Comparison of ENCODE assay signal across 15 cellular contexts in genomic region chr2:212723226-212723625, GRCh38.
DNase-seq lines count a peak whose midpoint lies in the region; ATAC-seq and TF ChIP-seq lines count a peak whose summit lies in the region.
"Had no signal": no experiment of that assay in that cellular context is flagged by ENCODE, and none has a peak within 500 bp of the region (broad histone marks: within the 10 kb centered on the region; RNA-seq: fewer than 3 reads in every experiment).

No MANE protein-coding gene starts in this region.

- ATAC-seq in HG03432 (IDR thresholded peaks at IDR 0.05; ENCODE audit: unreplicated experiment), result peak; percentile 49
- ATAC-seq in GM21515 (IDR thresholded peaks at IDR 0.05; ENCODE audit: unreplicated experiment), result no peak
- ATAC-seq: T-cell had no signal

- H3K27ac ChIP-seq in effector memory CD4-positive, alpha-beta T cell (ENCODE audit: insufficient read depth, low read length, poor library complexity, severe bottlenecking), result no peak overlapping the region
- H3K27ac ChIP-seq: C4-2B, cardiac muscle cell, HL-60 had no signal

- TF ChIP-seq CTCF in astrocyte of the spinal cord (IDR thresholded peaks at IDR 0.05; ENCODE audit: low read depth, low read length), result no peak

- H3K27me3 ChIP-seq in HAP-1 (ENCODE audit: low read depth), result no peaks in the 10 kb centered on the region
- no peaks in the 10 kb centered on the region for H3K27me3 ChIP-seq in effector memory CD4-positive, alpha-beta T cell (replicated peaks; ENCODE audit: control insufficient read depth, insufficient read depth, low read length, poor library complexity, severe bottlenecking)
- H3K27me3 ChIP-seq: cardiac muscle cell had no signal

- H3K4me1 ChIP-seq in HAP-1, result no peaks in the 10 kb centered on the region
- no peaks in the 10 kb centered on the region for H3K4me1 ChIP-seq in effector memory CD4-positive, alpha-beta T cell (ENCODE audit: control insufficient read depth, insufficient read depth, low read length, poor library complexity, severe bottlenecking)

- in situ Hi-C loops in astrocyte of the spinal cord (cut with HindIII; ENCODE audit: low sequenced_read_pairs) (no loop called here), HAP-1 (cut with MboI; ENCODE audit: low sequenced_read_pairs) (no loop called here)

- H3K36me3 ChIP-seq in HAP-1 (replicated peaks), result no peaks in the 10 kb centered on the region
- H3K36me3 ChIP-seq in effector memory CD4-positive, alpha-beta T cell (ENCODE audit: control insufficient read depth, insufficient read depth, low read length), result no peaks in the 10 kb centered on the region
- H3K36me3 ChIP-seq: cardiac muscle cell had no signal

- no peaks in the 10 kb centered on the region for H3K9me3 ChIP-seq in HAP-1
- no peaks in the 10 kb centered on the region for H3K9me3 ChIP-seq in effector memory CD4-positive, alpha-beta T cell (ENCODE audit: control insufficient read depth, low read length)

- H3K4me3 ChIP-seq in astrocyte of the spinal cord (ENCODE audit: low read depth, low read length) (no peak overlapping the region), HAP-1 (no peak overlapping the region)
- H3K4me3 ChIP-seq in effector memory CD4-positive, alpha-beta T cell (ENCODE audit: insufficient read depth, low read depth, low read length, poor library complexity, severe bottlenecking), result no peak overlapping the region
- H3K4me3 ChIP-seq: cardiac muscle cell had no signal

- DNase-seq in GM03348 (ENCODE audit: low spot score) (peak; percentile 13), astrocyte of the spinal cord (ENCODE audit: low read depth, low spot score) (peak; percentile 61), myocyte (ENCODE audit: low read depth) (peak; percentile 61), HAP-1 (ENCODE audit: low spot score in 2 of 2) (no peak), putamen (ENCODE audit: low spot score) (no peak)
- DNase-seq in effector memory CD4-positive, alpha-beta T cell, result no peak
- DNase-seq: activated CD4-positive, alpha-beta T cell treated with anti-CD3 and anti-CD28 coated beads for 1 hour; DND-41; MM.1S; T-cell had no signal

Comparison
In these comparisons a context has a peak if more than half of its experiments do, and no peak if none do; other contexts are left out.
1. DNase-seq: peak in GM03348 (single experiment), astrocyte of the spinal cord (single experiment) and myocyte (single experiment); none in HAP-1 (0 of 2), putamen (single experiment) and effector memory CD4-positive, alpha-beta T cell (0 of 3).